Comparison of ENCODE assay signal across 8 cellular contexts in genomic region chr15:81002254-81003022, GRCh38. TPM values are rescaled to one million over a fixed set of nuclear protein-coding genes. Genes with fewer than 3 reads are reported as not detected.
A peak's percentile ranks its signal among the peaks of the same experiment; 100 is the strongest.
DNase-seq lines count a peak whose midpoint lies in the region; ATAC-seq, FAIRE-seq and TF ChIP-seq lines count a peak whose summit lies in the region.

No MANE protein-coding gene starts in this region.

- FAIRE-seq in bronchial epithelial cell (lab: Jason Lieb, UNC) = no peak

- H3K36me3 ChIP-seq in bronchial epithelial cell (ENCODE audit: control insufficient read depth, insufficient read depth, low read length) = peaks cover 3% of the 10 kb centered on the region
- peaks cover 0 to 14% of the 10 kb centered on the region in 2 donors for H3K36me3 ChIP-seq in lung (ENCODE audit: control insufficient read depth in 2 of 2, insufficient read depth in 2 of 2, low read length in 2 of 2)
- no peaks in the 10 kb centered on the region for H3K36me3 ChIP-seq in urinary bladder (ENCODE audit: insufficient read depth)
- H3K36me3 ChIP-seq in WERI-Rb-1 = peaks cover 20% of the 10 kb centered on the region

- H3K27me3 ChIP-seq in bronchial epithelial cell (ENCODE audit: control insufficient read depth, insufficient read depth, low read length) = no peaks in the 10 kb centered on the region
- no peaks in the 10 kb centered on the region for H3K27me3 ChIP-seq in lung (ENCODE audit: control insufficient read depth, insufficient read depth)
- no peaks in the 10 kb centered on the region for H3K27me3 ChIP-seq in WERI-Rb-1 (ENCODE audit: insufficient read depth, low read depth, severe bottlenecking)

- DNase-seq in 8988T (peak; percentile 39), HFF-Myc (ENCODE audit: extremely low read depth, low read depth) (no peak), bronchial epithelial cell (ENCODE audit: low read depth) (no peak), lung (ENCODE audit: low spot score) (no peak), WERI-Rb-1 (no peak), A172 (ENCODE audit: low spot score) (no peak)

- H3K9me3 ChIP-seq in lung (ENCODE audit: control insufficient read depth in 2 of 2, insufficient read depth in 1 of 2, low read length in 1 of 2) = peaks cover 0 to 3% of the 10 kb centered on the region in 2 donors
- H3K9me3 ChIP-seq in WERI-Rb-1 (ENCODE audit: severe bottlenecking) = no peaks in the 10 kb centered on the region

- no peak for ATAC-seq in lung (ENCODE audit: insufficient read depth, low FRiP score)
- no peak for ATAC-seq in HG02623 (IDR thresholded peaks at IDR 0.05; ENCODE audit: unreplicated experiment)

- H3K4me3 ChIP-seq in HFF-Myc (replicated peaks; ENCODE audit: low read depth, low read length) = peak overlapping the region; percentile 93
- H3K4me3 ChIP-seq in bronchial epithelial cell (ENCODE audit: low read depth, low read length) = peak overlapping the region; percentile 88
- H3K4me3 ChIP-seq in lung = peak overlapping the region; percentile 88
- peak overlapping the region; percentile 99 for H3K4me3 ChIP-seq in urinary bladder (ENCODE audit: low read depth, low read length)
- H3K4me3 ChIP-seq in WERI-Rb-1 (ENCODE audit: low read depth, low read length) = no peak overlapping the region

- H3K27ac ChIP-seq in lung (ENCODE audit: low read depth in 1 of 2, low read length in 1 of 2) = peak overlapping the region; percentile 94 to 96
- H3K27ac ChIP-seq in urinary bladder (ENCODE audit: low read depth) = peak overlapping the region; percentile 97
- no peak overlapping the region for H3K27ac ChIP-seq in WERI-Rb-1

- WGBS in lung, 2 donors = 52 to 68% methylated on average over 89 to 91 of the region's 91 CpGs
- 50% methylated on average over 91 of the region's 91 CpGs for WGBS in urinary bladder

- peaks cover 0 to 11% of the 10 kb centered on the region in 2 donors for H3K4me1 ChIP-seq in lung (ENCODE audit: control insufficient read depth in 2 of 2, insufficient read depth in 2 of 2, low read length in 2 of 2)
- H3K4me1 ChIP-seq in urinary bladder (ENCODE audit: insufficient read depth) = peaks cover 2% of the 10 kb centered on the region

- no peak for TF ChIP-seq CTCF in HFF-Myc (IDR thresholded peaks at IDR 0.05; ENCODE audit: low read depth, low read length, missing control alignments)
- TF ChIP-seq CTCF in bronchial epithelial cell (IDR thresholded peaks at IDR 0.05; ENCODE audit: insufficient read depth, low read length, severe bottlenecking) = no peak
- no peak for TF ChIP-seq CTCF in lung (IDR thresholded peaks at IDR 0.05; ENCODE audit: control extremely low read depth, extremely low read depth)
- no peak for TF ChIP-seq CTCF in WERI-Rb-1 (IDR thresholded peaks at IDR 0.05; ENCODE audit: low read depth, low read length)

RNA-seq across cellular contexts. Expression of gene TLNRD1, which starts 1.7 kb away (rescaled TPM):
- 7.3 and 7.4 TPM in 2 replicates for total RNA-seq in bronchial epithelial cell
- 10 to 100 TPM; 12.7 to 36.5 TPM for total RNA-seq in lung
- polyA plus RNA-seq in lung = 10 to 100 TPM; 10.8 to 28.7 TPM
- 3.8 TPM for total RNA-seq in urinary bladder
- 14.0 TPM for polyA plus RNA-seq in urinary bladder
- 9.4 and 11.8 TPM in 2 replicates for total RNA-seq in A172 (2014; rRNA removed; shearing (Covaris generic))

RNA-seq across cellular contexts. Expression of gene MESD, which starts 12.8 kb away (rescaled TPM):
- total RNA-seq in bronchial epithelial cell (23.9 and 24.7 TPM in 2 replicates), lung (10 to 100 TPM; 26.0 to 26.4 TPM), urinary bladder (24.8 TPM)
- polyA plus RNA-seq in lung (10 to 100 TPM; 15.3 to 17.8 TPM), urinary bladder (17.7 TPM)
- total RNA-seq in A172 (2014; rRNA removed; shearing (Covaris generic)) = 19.5 and 20.2 TPM in 2 replicates
